1 cellular context compared by ENCODE assay signal in genomic region chr14:101004954-101005353, GRCh38.
TF ChIP-seq lines count a peak whose summit lies in the region.

No MANE protein-coding gene starts in this region.

TF ChIP-seq in H1, 55 proteins besides CTCF, POLR2A, EP300 and RAD21 (continued from another document):
- TF ChIP-seq BACH1 (IDR thresholded peaks at IDR 0.05; ENCODE audit: low read length) (no peak), TAF7 (optimal IDR thresholded peaks at IDR 0.05; ENCODE audit: borderline replicate concordance, low read depth, low read length) (no peak), POLR2AphosphoS5 (IDR thresholded peaks at IDR 0.05; ENCODE audit: low read depth, low read length) (no peak), SIX5 (IDR thresholded peaks at IDR 0.05; ENCODE audit: low read depth, low read length) (no peak)
TF ChIP-seq in H1: peak in this region for 0.
